Comparison of ENCODE assay signal across 21 cellular contexts in the genomic region with DNA sequence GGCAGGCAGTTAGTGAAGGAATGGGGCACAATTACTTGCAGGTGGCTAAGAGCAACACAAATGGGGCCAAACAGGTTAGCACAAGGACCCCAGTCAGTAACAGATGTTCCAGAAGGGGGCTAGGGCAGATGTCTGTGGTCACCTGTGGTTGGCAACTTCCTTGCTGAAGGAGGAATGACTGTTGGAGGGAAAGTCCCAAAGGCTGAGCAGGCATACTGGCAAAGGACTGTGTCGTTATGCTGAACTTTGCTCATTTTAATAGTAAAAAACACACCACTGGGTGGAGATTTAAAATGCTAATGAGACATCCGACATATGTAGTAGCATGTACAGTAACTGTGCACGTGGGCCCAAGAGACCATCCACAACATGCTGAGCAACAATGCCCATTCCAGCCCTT.
DNase-seq lines count a peak whose midpoint lies in the region; ATAC-seq and TF ChIP-seq lines count a peak whose summit lies in the region.
"Had no signal": no experiment of that assay in that cellular context is flagged by ENCODE, and none has a peak within 500 bp of the region (broad histone marks: within the 10 kb centered on the region; RNA-seq: fewer than 3 reads in every experiment).

No MANE protein-coding gene starts in this region.

- POLR2A ChIA-PET in WTC11 (lab: Charles Lee) = no interaction called here

- no peak overlapping the region for H3K4me3 ChIP-seq in KMS-11 (IDR thresholded peaks at IDR 0.05; ENCODE audit: insufficient read depth, low read depth, low read length)

- H3K4me1 ChIP-seq in KMS-11 (ENCODE audit: low read depth, poor library complexity, severe bottlenecking) = peaks cover 67% of the 10 kb centered on the region

- H3K4me3 Mint-ChIP-seq in stimulated activated naive CD8-positive, alpha-beta T cell treated with anti-CD3 and anti-CD28 coated beads, Interleukin-15, amount 100 ng/mL, for 72 hours = no peak overlapping the region
- H3K4me3 Mint-ChIP-seq in WTC11 = no peak overlapping the region
- H3K4me3 Mint-ChIP-seq in activated T-helper 1 cell treated with anti-CD3 and anti-CD28 coated beads, Interleukin-12 subunit alpha, Interleukin-12 subunit beta, Interleukin-2, Interleukin-4 antibody, amounts not matched to agents 30 ng/mL and 10 ng/mL and 1 ng/mL, durations not matched to agents 14 hours and 24 hours and 36 hours = no peak overlapping the region
- H3K4me3 Mint-ChIP-seq: CD8-positive, alpha-beta T cell; T-helper 1 cell treated with Interleukin-12 subunit alpha and Interleukin-12 subunit beta and Interleukin-4 antibody, amounts not matched to agents 30 μg/mL and 1 μg/mL, for 36 hours had no signal

- TF ChIP-seq CTCF in KMS-11 (conservative IDR thresholded peaks at IDR 0.05; ENCODE audit: low read depth, low read length) = 0 out of 2 replicates have a peak, but pooled peaks have one; percentile 2
- TF ChIP-seq CTCF in WTC11 (IDR thresholded peaks at IDR 0.05) = no peak

- intact Hi-C loops in activated T-helper 1 cell treated with anti-CD3 and anti-CD28 coated beads, Interleukin-12 subunit alpha, Interleukin-12 subunit beta, Interleukin-2, Interleukin-4 antibody, amounts not matched to agents 30 ng/mL and 10 ng/mL and 1 ng/mL, durations not matched to agents 14 hours and 24 hours and 36 hours (cut with micrococcal nuclease) = no loop called here

- peaks cover 0 to 18% of the 10 kb centered on the region in 2 donors for H3K9me3 Mint-ChIP-seq in stimulated activated naive CD8-positive, alpha-beta T cell treated with anti-CD3 and anti-CD28 coated beads, Interleukin-15, amount 100 ng/mL, for 72 hours
- peaks cover 10% of the 10 kb centered on the region for H3K9me3 Mint-ChIP-seq in WTC11
- peaks cover 29% of the 10 kb centered on the region for H3K9me3 Mint-ChIP-seq in activated T-helper 1 cell treated with anti-CD3 and anti-CD28 coated beads, Interleukin-12 subunit alpha, Interleukin-12 subunit beta, Interleukin-2, Interleukin-4 antibody, amounts not matched to agents 30 ng/mL and 10 ng/mL and 1 ng/mL, durations not matched to agents 14 hours and 24 hours and 36 hours

- no peak overlapping the region for H3K27ac Mint-ChIP-seq in stimulated activated naive CD8-positive, alpha-beta T cell treated with anti-CD3 and anti-CD28 coated beads, Interleukin-15, amount 100 ng/mL, for 72 hours
- peak overlapping the region; percentile 15; the same call in 1 of the 2 replicates for H3K27ac Mint-ChIP-seq in WTC11
- no peak overlapping the region for H3K27ac Mint-ChIP-seq in activated T-helper 1 cell treated with anti-CD3 and anti-CD28 coated beads, Interleukin-12 subunit alpha, Interleukin-12 subunit beta, Interleukin-2, Interleukin-4 antibody, amounts not matched to agents 30 ng/mL and 10 ng/mL and 1 ng/mL, durations not matched to agents 14 hours and 24 hours and 36 hours
- H3K27ac Mint-ChIP-seq: CD8-positive, alpha-beta T cell; T-helper 1 cell treated with Interleukin-12 subunit alpha and Interleukin-12 subunit beta and Interleukin-4 antibody, amounts not matched to agents 30 μg/mL and 1 μg/mL, for 36 hours had no signal

- no peak for DNase-seq in stimulated activated naive CD8-positive, alpha-beta T cell treated with anti-CD3 and anti-CD28 coated beads, Interleukin-15, Interleukin-2, amounts not matched to agents 100 U/mL and 50 U/mL, for 24 hours
- no peak for DNase-seq in stimulated activated naive CD8-positive, alpha-beta T cell treated with anti-CD3 and anti-CD28 coated beads, Interleukin-15, amount 100 ng/mL, for 72 hours
- no peak for DNase-seq in WTC11 (ENCODE audit: low spot score)
- no peak for DNase-seq in NCI-H128 (lab: John Stamatoyannopoulos, UW; ENCODE audit: unreplicated experiment)
- no peak for DNase-seq in activated T-helper 1 cell treated with anti-CD3 and anti-CD28 coated beads, Interleukin-12 subunit alpha, Interleukin-12 subunit beta, Interleukin-2, Interleukin-4 antibody, amounts not matched to agents 30 ng/mL and 10 ng/mL and 1 ng/mL, durations not matched to agents 14 hours and 24 hours and 36 hours (ENCODE audit: low spot score)
- no peak for DNase-seq in SHP77 (lab: John Stamatoyannopoulos, UW)
- DNase-seq: Calu3; CD8-positive, alpha-beta T cell; DMS79; Karpas-422; NCI-H1105 treated with DMSO at 0.1 percent for 48 hours; NCI-H1694 treated with DMSO at 0.1 percent for 48 hours; NCI-H2227 treated with DMSO at 0.1 percent for 48 hours; NCI-H510A treated with DMSO at 0.1 percent for 48 hours; NCI-H774; OCI-M1; SHP77 treated with DMSO at 0.1 percent for 48 hours had no signal

- CTCF ChIA-PET in WTC11 (lab: Charles Lee) = no interaction called here

- H3K27me3 ChIP-seq in KMS-11 (ENCODE audit: insufficient read depth, low read depth) = no peaks in the 10 kb centered on the region

- H3K36me3 Mint-ChIP-seq in WTC11 = no peaks in the 10 kb centered on the region
- no peaks in the 10 kb centered on the region for H3K36me3 Mint-ChIP-seq in activated T-helper 1 cell treated with anti-CD3 and anti-CD28 coated beads, Interleukin-12 subunit alpha, Interleukin-12 subunit beta, Interleukin-2, Interleukin-4 antibody, amounts not matched to agents 30 ng/mL and 10 ng/mL and 1 ng/mL, durations not matched to agents 14 hours and 24 hours and 36 hours (ENCODE audit: low read depth)
- H3K36me3 Mint-ChIP-seq: CD8-positive, alpha-beta T cell had no signal

- H3K27ac ChIP-seq in KMS-11 = peak overlapping the region; percentile 72

- no peaks in the 10 kb centered on the region for H3K27me3 Mint-ChIP-seq in stimulated activated naive CD8-positive, alpha-beta T cell treated with anti-CD3 and anti-CD28 coated beads, Interleukin-15, amount 100 ng/mL, for 72 hours
- H3K27me3 Mint-ChIP-seq in WTC11 (ENCODE audit: low read depth) = no peaks in the 10 kb centered on the region
- no peaks in the 10 kb centered on the region for H3K27me3 Mint-ChIP-seq in activated T-helper 1 cell treated with anti-CD3 and anti-CD28 coated beads, Interleukin-12 subunit alpha, Interleukin-12 subunit beta, Interleukin-2, Interleukin-4 antibody, amounts not matched to agents 30 ng/mL and 10 ng/mL and 1 ng/mL, durations not matched to agents 14 hours and 24 hours and 36 hours (ENCODE audit: insufficient read depth)

- H3K9ac ChIP-seq in KMS-11 = 0 out of 2 replicates have a peak overlapping the region, but pooled peaks have one; percentile 7

- no peaks in the 10 kb centered on the region for H4K20me1 ChIP-seq in KMS-11 (ENCODE audit: insufficient read depth)

- peak overlapping the region; percentile 86 for H3K4me2 ChIP-seq in KMS-11

- peak; percentile 49 for ATAC-seq in stimulated activated naive CD8-positive, alpha-beta T cell treated with anti-CD3 and anti-CD28 coated beads, Interleukin-15, Interleukin-2, amounts not matched to agents 100 U/mL and 50 U/mL, for 24 hours
- ATAC-seq in stimulated activated naive CD8-positive, alpha-beta T cell treated with anti-CD3 and anti-CD28 coated beads, Interleukin-15, amount 100 ng/mL, for 72 hours = no peak
- ATAC-seq in WTC11 = no peak
- no peak for ATAC-seq in GM18873 (IDR thresholded peaks at IDR 0.05; ENCODE audit: low FRiP score, unreplicated experiment)
- ATAC-seq: CD8-positive, alpha-beta T cell; SK-N-SH treated with all-trans-retinoic acid at 6 μM for 48 hours had no signal

- no peaks in the 10 kb centered on the region for H3K36me3 ChIP-seq in KMS-11 (ENCODE audit: insufficient read depth)

- no peaks in the 10 kb centered on the region for H3K79me2 ChIP-seq in KMS-11 (ENCODE audit: insufficient read depth, low read depth)

- H2AFZ ChIP-seq in KMS-11 (ENCODE audit: low read depth) = peak overlapping the region; percentile 60; the same call in 1 of the 2 replicates

- no peaks in the 10 kb centered on the region for H3K4me1 Mint-ChIP-seq in stimulated activated naive CD8-positive, alpha-beta T cell treated with anti-CD3 and anti-CD28 coated beads, Interleukin-15, amount 100 ng/mL, for 72 hours
- peaks cover 15% of the 10 kb centered on the region for H3K4me1 Mint-ChIP-seq in WTC11
- no peaks in the 10 kb centered on the region for H3K4me1 Mint-ChIP-seq in activated T-helper 1 cell treated with anti-CD3 and anti-CD28 coated beads, Interleukin-12 subunit alpha, Interleukin-12 subunit beta, Interleukin-2, Interleukin-4 antibody, amounts not matched to agents 30 ng/mL and 10 ng/mL and 1 ng/mL, durations not matched to agents 14 hours and 24 hours and 36 hours (ENCODE audit: low read depth)

TF ChIP-seq in WTC11, 78 proteins besides CTCF, POLR2A, EP300 and RAD21 (continues in another document):
- TF ChIP-seq, protein P1, sequence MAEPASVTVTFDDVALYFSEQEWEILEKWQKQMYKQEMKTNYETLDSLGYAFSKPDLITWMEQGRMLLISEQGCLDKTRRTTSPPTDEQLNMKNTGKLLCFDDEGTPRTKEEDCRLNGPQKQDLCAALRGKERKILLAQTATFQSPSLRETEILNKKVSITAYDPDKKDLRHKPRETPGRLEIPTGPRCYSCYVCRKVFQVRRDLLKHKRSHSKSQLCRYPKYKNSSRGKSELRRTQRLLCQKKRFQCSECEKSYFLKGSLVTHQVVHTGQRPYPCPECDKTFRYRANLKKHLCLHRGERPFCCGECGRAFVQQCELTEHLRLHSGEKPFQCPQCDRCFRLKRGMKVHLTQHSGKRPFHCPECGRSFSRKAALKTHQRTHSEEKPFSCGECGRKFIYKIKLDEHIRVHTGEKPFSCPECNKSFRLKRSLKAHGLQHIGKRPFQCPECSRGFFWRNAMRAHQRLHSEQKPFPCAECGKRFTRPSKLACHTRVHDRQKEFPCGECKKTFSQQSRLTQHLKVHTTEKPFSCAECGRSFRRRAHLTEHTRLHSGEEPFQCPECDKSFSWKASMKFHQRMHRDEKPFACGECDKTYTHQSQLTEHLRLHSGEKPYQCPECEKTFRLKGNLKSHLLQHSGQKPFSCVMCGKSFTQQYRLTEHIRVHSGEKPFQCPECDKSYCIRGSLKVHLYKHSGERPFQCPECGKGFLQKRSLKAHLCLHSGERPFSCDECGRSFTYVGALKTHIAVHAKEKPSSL (CRISPR knock-in tag; conservative IDR thresholded peaks at IDR 0.05) = no peak
- TF ChIP-seq, protein P2, sequence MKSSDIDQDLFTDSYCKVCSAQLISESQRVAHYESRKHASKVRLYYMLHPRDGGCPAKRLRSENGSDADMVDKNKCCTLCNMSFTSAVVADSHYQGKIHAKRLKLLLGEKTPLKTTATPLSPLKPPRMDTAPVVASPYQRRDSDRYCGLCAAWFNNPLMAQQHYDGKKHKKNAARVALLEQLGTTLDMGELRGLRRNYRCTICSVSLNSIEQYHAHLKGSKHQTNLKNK (CRISPR knock-in tag; IDR thresholded peaks at IDR 0.05) = no peak
